In genomic region chr9:115234094-115234493, GRCh38 we compare ENCODE assay signal across 10 cellular contexts.
DNase-seq lines count a peak whose midpoint lies in the region; ATAC-seq and TF ChIP-seq lines count a peak whose summit lies in the region.
"Had no signal": no experiment of that assay in that cellular context is flagged by ENCODE, and none has a peak within 500 bp of the region (broad histone marks: within the 10 kb centered on the region; RNA-seq: fewer than 3 reads in every experiment).

No MANE protein-coding gene starts in this region.

- H3K4me1 ChIP-seq in PC-9 (replicated peaks; ENCODE audit: insufficient read depth) = peaks cover 18% of the 10 kb centered on the region

- POLR2A ChIA-PET in PC-9 (lab: Charles Lee; ENCODE audit: unreplicated experiment) = interaction anchor here (0.6 to 0.7 kb wide), 3 partner anchors 16 to 90 kb away, joined by 6 to 11 read pairs (median 9); no protein-coding TSS in a partner anchor

- H3K4me2 ChIP-seq in PC-9 = peak overlapping the region; percentile 27

- H2AFZ ChIP-seq in PC-9 = no peak overlapping the region

- H4K20me1 ChIP-seq in PC-9 (ENCODE audit: insufficient read depth) = no peaks in the 10 kb centered on the region

- no peak overlapping the region for H3K4me3 ChIP-seq in PC-9

- no peaks in the 10 kb centered on the region for H3K27me3 ChIP-seq in PC-9 (ENCODE audit: insufficient read depth, low read depth)

- TF ChIP-seq CTCF in PC-9 (conservative IDR thresholded peaks at IDR 0.05) = no peak

- CTCF ChIA-PET in PC-9 (lab: Charles Lee) = interaction anchor here (0.5 kb wide), 1 partner anchor 226 kb away, joined by 5 read pairs; no protein-coding TSS in a partner anchor

- no peaks in the 10 kb centered on the region for H3K9me2 ChIP-seq in PC-9 (ENCODE audit: insufficient read depth)

- intact Hi-C loops in PC-9 (cut with micrococcal nuclease; ENCODE audit: unreplicated experiment) (loop anchor here (2.0 kb wide), 3 partner anchors 29 to 139 kb away; no protein-coding TSS in a partner anchor), cardiac septum (cut with DNase I) (no loop called here)

- no peaks in the 10 kb centered on the region; the same call in 1 of the 2 replicates for H3K9me3 ChIP-seq in PC-9 (ENCODE audit: insufficient read depth, low read depth)

- in situ Hi-C loops in Caki2 (cut with HindIII; ENCODE audit: low pct_unique_long_range_greater_than_20kb, low sequenced_read_pairs) = no loop called here

- BruUV-seq in PC-9 (replicated peaks; lab: Mats Ljungman, UMichigan) = no TSS peak

- no peaks in the 10 kb centered on the region for H3K36me3 ChIP-seq in PC-9 (ENCODE audit: low read depth)

- H3K79me2 ChIP-seq in PC-9 (ENCODE audit: low read depth) = no peaks in the 10 kb centered on the region

- DNase-seq in Caki2 (ENCODE audit: low read depth) (peak; percentile 65), PC-9 (peak; percentile 69 to 85), glomerular visceral epithelial cell (ENCODE audit: extremely low spot score) (peak; percentile 91), LoVo (ENCODE audit: low spot score) (no peak), NCI-H510A (lab: John Stamatoyannopoulos, UW) (no peak), cardiac septum (ENCODE audit: low spot score) (no peak)
- DNase-seq in activated CD4-positive, CD25-positive, alpha-beta regulatory T cell treated with anti-CD3 and anti-CD28 coated beads, Interleukin-2, amount 50 U/mL, for 72 hours = no peak
- DNase-seq: activated naive CD8-positive, alpha-beta T cell treated with anti-CD3 and anti-CD28 coated beads, Interleukin-2, amount 10 ng/mL, durations not matched to agents 7 days and 5 days had no signal

- H3F3A ChIP-seq in PC-9 (ENCODE audit: insufficient read depth, low read depth) = peaks cover 5% of the 10 kb centered on the region; the same call in 1 of the 2 replicates

- 0 out of 2 replicates have a peak overlapping the region, but pooled peaks have one; percentile 24 for H3K27ac ChIP-seq in PC-9
- H3K27ac ChIP-seq: HL-60 had no signal

- peak; percentile 77 for ATAC-seq in HG02759 (IDR thresholded peaks at IDR 0.05; ENCODE audit: unreplicated experiment)

Comparison
In these comparisons a context has a peak if more than half of its experiments do, and no peak if none do; other contexts are left out.
1. DNase-seq: peak in Caki2 (single experiment), PC-9 (2 of 2) and glomerular visceral epithelial cell (single experiment); none in LoVo (single experiment), NCI-H510A (single experiment), activated CD4-positive, CD25-positive, alpha-beta regulatory T cell treated with anti-CD3 and anti-CD28 coated beads, Interleukin-2, amount 50 U/mL, for 72 hours (single experiment) and cardiac septum (single experiment).